Comparison of ENCODE assay signal across 1 cellular context in genomic region chr2:179239194-179239593, GRCh38.
TF ChIP-seq lines count a peak whose summit lies in the region.

No MANE protein-coding gene starts in this region.

TF ChIP-seq in HepG2, 621 proteins besides CTCF, POLR2A, EP300 and RAD21 (continued from another document and continues in another):
- TF ChIP-seq THAP9 (CRISPR knock-in tag; IDR thresholded peaks at IDR 0.05; ENCODE audit: borderline replicate concordance) (no peak), MIXL1 (CRISPR knock-in tag; IDR thresholded peaks at IDR 0.05) (peak; percentile 74; the same call in 1 of the 2 replicates), ZNF333 (CRISPR knock-in tag; IDR thresholded peaks at IDR 0.05; ENCODE audit: borderline replicate concordance) (no peak), MTF2 (CRISPR knock-in tag; IDR thresholded peaks at IDR 0.05; ENCODE audit: borderline replicate concordance) (no peak), SIX4 (CRISPR knock-in tag; IDR thresholded peaks at IDR 0.05) (no peak), THAP7 (CRISPR knock-in tag; IDR thresholded peaks at IDR 0.05) (no peak), NFYC (CRISPR knock-in tag; IDR thresholded peaks at IDR 0.05) (no peak), RARA (CRISPR knock-in tag; IDR thresholded peaks at IDR 0.05) (peak; percentile 57), ZNF460 (CRISPR knock-in tag; IDR thresholded peaks at IDR 0.05; ENCODE audit: borderline replicate concordance) (no peak), CREB1 (IDR thresholded peaks at IDR 0.05) (no peak), CREB1 (CRISPR knock-in tag; IDR thresholded peaks at IDR 0.05) (peak; percentile 51; the same call in 1 of the 2 replicates), ATF1 (CRISPR knock-in tag; IDR thresholded peaks at IDR 0.05) (no peak; the same call in 1 of the 2 replicates), ZNF329 (CRISPR knock-in tag; IDR thresholded peaks at IDR 0.05; ENCODE audit: low read depth) (no peak), ZNF138 (CRISPR knock-in tag; IDR thresholded peaks at IDR 0.05; ENCODE audit: low read depth) (no peak), PRPF4 (IDR thresholded peaks at IDR 0.05; ENCODE audit: low read depth, low read length, poor library complexity, severe bottlenecking) (no peak), ZNF572 (CRISPR knock-in tag; IDR thresholded peaks at IDR 0.05) (no peak), ZMAT5 (CRISPR knock-in tag; IDR thresholded peaks at IDR 0.05; ENCODE audit: borderline replicate concordance, low read depth) (no peak), NR1H2 (CRISPR knock-in tag; IDR thresholded peaks at IDR 0.05; ENCODE audit: borderline replicate concordance, low read depth) (no peak), GZF1 (CRISPR knock-in tag; IDR thresholded peaks at IDR 0.05) (no peak), CC2D1A (CRISPR knock-in tag; IDR thresholded peaks at IDR 0.05) (no peak), TFDP1 (CRISPR knock-in tag; IDR thresholded peaks at IDR 0.05; ENCODE audit: borderline replicate concordance) (no peak), ZNF350 (CRISPR knock-in tag; IDR thresholded peaks at IDR 0.05; ENCODE audit: borderline replicate concordance, low read depth) (no peak), ATF7 (IDR thresholded peaks at IDR 0.05) (no peak), ATF7 (CRISPR knock-in tag; IDR thresholded peaks at IDR 0.05) (no peak), EED (CRISPR knock-in tag; IDR thresholded peaks at IDR 0.05) (no peak), ZSCAN12 (CRISPR knock-in tag; IDR thresholded peaks at IDR 0.05) (no peak), FIP1L1 (IDR thresholded peaks at IDR 0.05; ENCODE audit: borderline replicate concordance, insufficient read depth, low read depth, low read length) (no peak), MXD4 (CRISPR knock-in tag; IDR thresholded peaks at IDR 0.05) (no peak), AGO2 (optimal IDR thresholded peaks at IDR 0.05; ENCODE audit: low read depth, low read length) (no peak), CHD2 (IDR thresholded peaks at IDR 0.05; ENCODE audit: low read depth, low read length) (no peak), U2AF2 (IDR thresholded peaks at IDR 0.05; ENCODE audit: low read depth, low read length) (no peak), PBX3 (CRISPR knock-in tag; IDR thresholded peaks at IDR 0.05; ENCODE audit: borderline replicate concordance) (no peak), ZBTB21 (CRISPR knock-in tag; IDR thresholded peaks at IDR 0.05) (no peak), ZNF580 (CRISPR knock-in tag; IDR thresholded peaks at IDR 0.05; ENCODE audit: borderline replicate concordance, low read depth) (no peak), GLMP (CRISPR knock-in tag; IDR thresholded peaks at IDR 0.05; ENCODE audit: borderline replicate concordance) (no peak), CCDC6 (CRISPR knock-in tag; IDR thresholded peaks at IDR 0.05) (no peak), KLF9 (CRISPR knock-in tag; IDR thresholded peaks at IDR 0.05; ENCODE audit: low read depth) (no peak), PRDM15 (CRISPR knock-in tag; IDR thresholded peaks at IDR 0.05) (no peak), ZNF766 (CRISPR knock-in tag; IDR thresholded peaks at IDR 0.05; ENCODE audit: borderline replicate concordance) (no peak), PCBP2 (optimal IDR thresholded peaks at IDR 0.05; ENCODE audit: low read depth, low read length, poor library complexity, severe bottlenecking) (no peak), ZNF703 (CRISPR knock-in tag; IDR thresholded peaks at IDR 0.05; ENCODE audit: borderline replicate concordance) (no peak), ZNF687 (CRISPR knock-in tag; IDR thresholded peaks at IDR 0.05) (no peak), PLRG1 (conservative IDR thresholded peaks at IDR 0.05) (no peak), ZMAT3 (CRISPR knock-in tag; conservative IDR thresholded peaks at IDR 0.05) (no peak), CREM (IDR thresholded peaks at IDR 0.05) (peak; percentile 79), CREM (CRISPR knock-in tag; IDR thresholded peaks at IDR 0.05) (no peak), ZBTB8A (CRISPR knock-in tag; IDR thresholded peaks at IDR 0.05; ENCODE audit: borderline replicate concordance, low read depth) (no peak), MAZ (IDR thresholded peaks at IDR 0.05; ENCODE audit: borderline replicate concordance, low read depth, low read length) (no peak), MAZ (CRISPR knock-in tag; IDR thresholded peaks at IDR 0.05; ENCODE audit: low read depth) (no peak), ZKSCAN5 (CRISPR knock-in tag; IDR thresholded peaks at IDR 0.05) (no peak), GRHL1 (CRISPR knock-in tag; conservative IDR thresholded peaks at IDR 0.05) (no peak), PHF20 (CRISPR knock-in tag; IDR thresholded peaks at IDR 0.05) (no peak), ZNF432 (CRISPR knock-in tag; IDR thresholded peaks at IDR 0.05; ENCODE audit: borderline replicate concordance) (no peak), ZNF337 (CRISPR knock-in tag; IDR thresholded peaks at IDR 0.05; ENCODE audit: borderline replicate concordance, low read depth) (no peak), SSRP1 (CRISPR knock-in tag; IDR thresholded peaks at IDR 0.05) (no peak), ZNF777 (CRISPR knock-in tag; IDR thresholded peaks at IDR 0.05) (no peak), ZKSCAN1 (IDR thresholded peaks at IDR 0.05; ENCODE audit: low read length) (no peak), PITX1 (CRISPR knock-in tag; IDR thresholded peaks at IDR 0.05) (no peak)
